Comparison of ENCODE assay signal across 14 cellular contexts in genomic region chr1:210746024-210746423, GRCh38.
"Had no signal": no experiment of that assay in that cellular context is flagged by ENCODE, and none has a peak within 500 bp of the region (broad histone marks: within the 10 kb centered on the region; RNA-seq: fewer than 3 reads in every experiment).

No MANE protein-coding gene starts in this region.

- H3K4me1 Mint-ChIP-seq: naive thymus-derived CD4-positive, alpha-beta T cell had no signal

- H3K9me3 ChIP-seq: esophagus muscularis mucosa, heart left ventricle, neutrophil, psoas muscle had no signal

- FAIRE-seq: islet of Langerhans had no signal

- H3K27ac ChIP-seq: coronary artery, esophagus muscularis mucosa, heart left ventricle, neutrophil, psoas muscle, skin epidermis had no signal

- ATAC-seq: heart left ventricle; naive thymus-derived CD4-positive, alpha-beta T cell; psoas muscle; sciatic nerve had no signal

- H3K4me3 Mint-ChIP-seq: naive thymus-derived CD4-positive, alpha-beta T cell had no signal

- H3K4me3 ChIP-seq: coronary artery, esophagus muscularis mucosa, heart left ventricle, psoas muscle, skin epidermis had no signal

- H3K27ac Mint-ChIP-seq: naive thymus-derived CD4-positive, alpha-beta T cell had no signal

- DNase-seq: effector CD4-positive, alpha-beta T cell; heart left ventricle; hypothalamus; kidney glomerular epithelial cell; naive thymus-derived CD4-positive, alpha-beta T cell; psoas muscle; stimulated activated naive CD4-positive, alpha-beta T cell treated with Interleukin-2 at 50 U/mL for 16 hours; trophoblast cell had no signal

- H3K9me3 Mint-ChIP-seq: naive thymus-derived CD4-positive, alpha-beta T cell had no signal

- H3K36me3 ChIP-seq: esophagus muscularis mucosa, heart left ventricle, neutrophil had no signal

- H3K4me1 ChIP-seq: esophagus muscularis mucosa, heart left ventricle, psoas muscle had no signal

- H3K27me3 ChIP-seq: esophagus muscularis mucosa, heart left ventricle, neutrophil had no signal

- H3K36me3 Mint-ChIP-seq: naive thymus-derived CD4-positive, alpha-beta T cell had no signal
